In the genomic region with DNA sequence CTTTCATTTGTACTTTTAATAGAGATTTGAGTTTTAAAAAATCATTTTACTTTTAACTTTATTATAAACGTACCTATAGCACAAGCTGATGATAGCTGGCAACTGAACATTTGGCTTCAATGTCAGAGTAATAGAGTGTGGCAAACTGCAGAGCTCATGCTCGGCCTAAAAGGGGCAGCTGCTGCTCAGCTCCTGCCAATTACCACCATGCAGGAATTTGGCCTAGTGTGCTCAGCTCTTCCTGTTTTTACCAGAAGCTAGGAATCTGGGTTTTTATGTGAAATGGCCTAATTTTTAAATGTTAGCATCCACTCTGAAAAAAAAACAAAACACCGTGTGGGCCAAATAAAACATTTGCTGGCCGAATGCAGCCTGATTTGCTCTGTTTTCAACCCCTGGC, we compare ENCODE assay signal across 8 cellular contexts. TPM values are rescaled to one million over a fixed set of nuclear protein-coding genes. Genes with fewer than 3 reads are reported as not detected.
DNase-seq lines count a peak whose midpoint lies in the region; ATAC-seq and TF ChIP-seq lines count a peak whose summit lies in the region.

No MANE protein-coding gene starts in this region.

- peak overlapping the region; percentile 99 for H3K27ac Mint-ChIP-seq in activated naive CD8-positive, alpha-beta T cell treated with anti-CD3 and anti-CD28 coated beads, Interleukin-2, amount 50 U/mL, for 24 hours
- H3K27ac Mint-ChIP-seq in immature natural killer cell: peak overlapping the region; percentile 91 to 99 (median 98)

- TF ChIP-seq CTCF in HCT116 (IDR thresholded peaks at IDR 0.05 in 2 of 3, conservative IDR thresholded peaks at IDR 0.05 in 1 of 3; ENCODE audit: borderline replicate concordance in 1 of 3, insufficient read depth in 1 of 3, low read depth in 2 of 3, low read length in 2 of 3): no peak

- H2BK5ac ChIP-seq in neuronal stem cell (ENCODE audit: low read length): no peak overlapping the region

- no peak overlapping the region for H2BK120ac ChIP-seq in neuronal stem cell (ENCODE audit: low read depth, low read length)

- H3K27ac ChIP-seq in ACC112 (ENCODE audit: low read depth, low read length) (peak overlapping the region; percentile 89), HCT116 (ENCODE audit: low read depth, low read length) (no peak overlapping the region), thymus (ENCODE audit: low read depth) (peak overlapping the region; percentile 19), neuronal stem cell (replicated peaks; ENCODE audit: low read length) (no peak overlapping the region)

- peak overlapping the region; percentile 95 for H3K4me3 ChIP-seq in ACC112 (ENCODE audit: low read depth, low read length)
- H3K4me3 ChIP-seq in HCT116 (replicated peaks in 1 of 2; ENCODE audit: low read depth in 1 of 2, low read length in 2 of 2): no peak overlapping the region
- no peak overlapping the region for H3K4me3 ChIP-seq in thymus (ENCODE audit: low read length)
- H3K4me3 ChIP-seq in neuronal stem cell (ENCODE audit: low read length in 2 of 2): no peak overlapping the region

- no peak overlapping the region for H2BK15ac ChIP-seq in neuronal stem cell (ENCODE audit: low read length)

- H3K27me3 Mint-ChIP-seq in activated naive CD8-positive, alpha-beta T cell treated with anti-CD3 and anti-CD28 coated beads, Interleukin-2, amount 50 U/mL, for 24 hours: peaks cover 4% of the 10 kb centered on the region
- peaks cover 6 to 10% (median 6%) of the 10 kb centered on the region in 3 donors for H3K27me3 Mint-ChIP-seq in immature natural killer cell (ENCODE audit: low read depth in 3 of 3)

- CTCF ChIA-PET in HCT116 (lab: Charles Lee): no interaction called here

- H3K79me2 ChIP-seq in ACC112 (ENCODE audit: control insufficient read depth, insufficient read depth, low read length, unreplicated experiment) (peaks cover 50% of the 10 kb centered on the region), HCT116 (ENCODE audit: insufficient read depth, low read length) (peaks cover 37% of the 10 kb centered on the region)

- H3K79me1 ChIP-seq in neuronal stem cell (ENCODE audit: low read depth, low read length): no peaks in the 10 kb centered on the region

- H3K36me3 Mint-ChIP-seq in activated naive CD8-positive, alpha-beta T cell treated with anti-CD3 and anti-CD28 coated beads, Interleukin-2, amount 50 U/mL, for 24 hours (ENCODE audit: low read depth): peaks cover 20% of the 10 kb centered on the region
- H3K36me3 Mint-ChIP-seq in immature natural killer cell: peaks cover 2 to 12% (median 8%) of the 10 kb centered on the region in 3 donors

- ATAC-seq in HCT116 (no peak), HG03520 (IDR thresholded peaks at IDR 0.05; ENCODE audit: unreplicated experiment) (no peak)
- ATAC-seq in activated naive CD8-positive, alpha-beta T cell treated with anti-CD3 and anti-CD28 coated beads, Interleukin-2, amount 50 U/mL, for 24 hours: no peak

- H3K9me3 ChIP-seq in HCT116 (ENCODE audit: control insufficient read depth in 1 of 2, insufficient read depth in 1 of 2, low read depth in 1 of 2, low read length in 2 of 2) (no peaks in the 10 kb centered on the region), thymus (ENCODE audit: control insufficient read depth) (no peaks in the 10 kb centered on the region), neuronal stem cell (replicated peaks in 1 of 2; ENCODE audit: control insufficient read depth in 2 of 2, insufficient read depth in 1 of 2, low read depth in 1 of 2, low read length in 2 of 2) (no peaks in the 10 kb centered on the region)

- H3K36me3 ChIP-seq in ACC112 (ENCODE audit: insufficient read depth, low read length) (peaks cover 4% of the 10 kb centered on the region), HCT116 (ENCODE audit: control insufficient read depth in 1 of 2, insufficient read depth in 2 of 2, low read length in 2 of 2) (peaks cover 5 to 11% of the 10 kb centered on the region in 2 experiments; a peak in 3 of 4 replicates), thymus (ENCODE audit: control insufficient read depth, insufficient read depth) (no peaks in the 10 kb centered on the region), neuronal stem cell (replicated peaks in 1 of 2; ENCODE audit: control insufficient read depth in 2 of 2, insufficient read depth in 2 of 2, low read length in 2 of 2) (peaks cover 4 to 18% of the 10 kb centered on the region in 2 donors)

- no peak overlapping the region for H3K14ac ChIP-seq in neuronal stem cell (ENCODE audit: low read length)

- H3K23ac ChIP-seq in neuronal stem cell (ENCODE audit: low read depth, low read length, poor library complexity): no peak overlapping the region

- H4K91ac ChIP-seq in neuronal stem cell (ENCODE audit: low read depth, low read length, poor library complexity): no peak overlapping the region

- H2AK5ac ChIP-seq in neuronal stem cell (ENCODE audit: low read depth, low read length): no peak overlapping the region

- no peak overlapping the region for H2BK12ac ChIP-seq in neuronal stem cell (ENCODE audit: low read length)

- no peaks in the 10 kb centered on the region for H4K20me1 ChIP-seq in HCT116 (ENCODE audit: insufficient read depth)

- no peak for DNase-seq in HCT116 (ENCODE audit: low read depth, low spot score)
- DNase-seq in activated naive CD8-positive, alpha-beta T cell treated with anti-CD3 and anti-CD28 coated beads, Interleukin-2, amount 50 U/mL, for 24 hours: no peak
- DNase-seq in immature natural killer cell: no peak
- DNase-seq in NCI-H748 (lab: John Stamatoyannopoulos, UW; ENCODE audit: unreplicated experiment): no peak
- DNase-seq in neuronal stem cell (ENCODE audit: low spot score): no peak

- H2AFZ ChIP-seq in ACC112 (ENCODE audit: low read length, unreplicated experiment) (peak overlapping the region; percentile 71), HCT116 (ENCODE audit: low read depth, low read length, poor library complexity, severe bottlenecking) (no peak overlapping the region), neuronal stem cell (ENCODE audit: low read length) (no peak overlapping the region)

- H3K18ac ChIP-seq in neuronal stem cell (ENCODE audit: low read length): no peak overlapping the region

- no peak overlapping the region for H3K4ac ChIP-seq in neuronal stem cell (ENCODE audit: low read length)

- H3K27me3 ChIP-seq in ACC112 (ENCODE audit: insufficient read depth, low read length): no peaks in the 10 kb centered on the region
- H3K27me3 ChIP-seq in HCT116 (ENCODE audit: insufficient read depth, low read length): no peaks in the 10 kb centered on the region
- H3K27me3 ChIP-seq in thymus (ENCODE audit: control insufficient read depth, insufficient read depth): no peaks in the 10 kb centered on the region
- H3K27me3 ChIP-seq in neuronal stem cell (ENCODE audit: control insufficient read depth in 3 of 3, insufficient read depth in 3 of 3, low read depth in 1 of 3, low read length in 3 of 3): no peaks in the 10 kb centered on the region

- no peaks in the 10 kb centered on the region for H3K9me3 Mint-ChIP-seq in activated naive CD8-positive, alpha-beta T cell treated with anti-CD3 and anti-CD28 coated beads, Interleukin-2, amount 50 U/mL, for 24 hours
- H3K9me3 Mint-ChIP-seq in immature natural killer cell: no peaks in the 10 kb centered on the region

- no peak for TF ChIP-seq POLR2A in HCT116 (IDR thresholded peaks at IDR 0.05; ENCODE audit: borderline replicate concordance, extremely low read depth, insufficient read depth, insufficient read length)

- no peak overlapping the region for H4K8ac ChIP-seq in neuronal stem cell (ENCODE audit: low read depth, low read length)

- no TSS peak for BruUV-seq in HCT116 (replicated peaks; lab: Mats Ljungman, UMichigan)

- H3K4me1 Mint-ChIP-seq in activated naive CD8-positive, alpha-beta T cell treated with anti-CD3 and anti-CD28 coated beads, Interleukin-2, amount 50 U/mL, for 24 hours: peaks cover 48% of the 10 kb centered on the region
- H3K4me1 Mint-ChIP-seq in immature natural killer cell: peaks cover 38 to 57% of the 10 kb centered on the region in 2 donors

- peak overlapping the region; percentile 94 for H3K4me3 Mint-ChIP-seq in activated naive CD8-positive, alpha-beta T cell treated with anti-CD3 and anti-CD28 coated beads, Interleukin-2, amount 50 U/mL, for 24 hours
- peak overlapping the region in 3 of 5 donors; percentile 57 to 98 (median 95) for H3K4me3 Mint-ChIP-seq in immature natural killer cell

- intact Hi-C loops in HCT116 (cut with micrococcal nuclease): no loop called here

- RAD21 ChIA-PET in HCT116 (lab: Charles Lee; ENCODE audit: low non-redundant PET in 1 of 2, low total read pairs in 2 of 2, uncharacterized antibody in 2 of 2, unreplicated experiment in 2 of 2): no interaction called here

- H3K9ac ChIP-seq in HCT116 (ENCODE audit: low read length) (no peak overlapping the region), neuronal stem cell (ENCODE audit: low read depth, low read length, poor library complexity) (no peak overlapping the region)

- peaks cover 44% of the 10 kb centered on the region for H3K4me1 ChIP-seq in ACC112 (ENCODE audit: control insufficient read depth, insufficient read depth, low read length, unreplicated experiment)
- peaks cover 9 to 18% of the 10 kb centered on the region in 2 experiments; a peak in 3 of 4 replicates for H3K4me1 ChIP-seq in HCT116 (ENCODE audit: control insufficient read depth in 1 of 2, insufficient read depth in 2 of 2, low read length in 2 of 2)
- peaks cover 11% of the 10 kb centered on the region for H3K4me1 ChIP-seq in thymus (ENCODE audit: control insufficient read depth, insufficient read depth, low read length)
- H3K4me1 ChIP-seq in neuronal stem cell (ENCODE audit: control insufficient read depth in 2 of 2, insufficient read depth in 1 of 2, low read depth in 1 of 2, low read length in 2 of 2): peaks cover 7 to 22% of the 10 kb centered on the region in 2 donors

- no peaks in the 10 kb centered on the region for H3K9me2 ChIP-seq in HCT116 (ENCODE audit: insufficient read depth)

- H3K4me2 ChIP-seq in HCT116 (ENCODE audit: low read length): peak overlapping the region; percentile 87; the same call in 1 of the 2 replicates
- H3K4me2 ChIP-seq in neuronal stem cell (ENCODE audit: insufficient read depth, low read length, poor library complexity, severe bottlenecking): no peak overlapping the region

- no peak for TF ChIP-seq RAD21 in HCT116 (IDR thresholded peaks at IDR 0.05; ENCODE audit: low read depth)

- WGBS in thymus: 55% methylated on average over 4 of the region's 4 CpGs
- no CpG with 5 or more reads among the region's 4 CpGs for WGBS in neuronal stem cell (ENCODE audit: extremely low coverage in 2 of 2, insufficient read length in 2 of 2, insufficient replicate concordance in 1 of 2), 2 donors

- POLR2A ChIA-PET in HCT116 (lab: Charles Lee): no interaction called here

RNA-seq across cellular contexts. Expression of a gene that starts 1.8 kb away (rescaled TPM):
- total RNA-seq in HCT116 (2021; ENCODE audit: unreplicated experiment): 21.4 TPM
- 16.6 and 18.2 TPM in 2 replicates for polyA plus RNA-seq in HCT116 (2012)
- polyA plus RNA-seq in immature natural killer cell (1 to 10 TPM; 5.7 to 7.0 (median 6.0) TPM), thymus (10.0 TPM)
- 22.3 TPM for polyA plus RNA-seq in neuronal stem cell (2013, experiment 1 of 2)
- 21.0 TPM for polyA plus RNA-seq in neuronal stem cell (2013, experiment 2 of 2)

RNA-seq across cellular contexts. Expression of a gene that starts 2.0 kb away (rescaled TPM):
- total RNA-seq in HCT116 (2021; ENCODE audit: unreplicated experiment): 15.7 TPM
- 7.9 and 10.2 TPM in 2 replicates for polyA plus RNA-seq in HCT116 (2012)
- polyA plus RNA-seq in immature natural killer cell: 10 to 100 TPM; 26.5 to 36.0 (median 29.2) TPM
- 28.8 TPM for polyA plus RNA-seq in thymus
- 46.1 TPM for polyA plus RNA-seq in neuronal stem cell (2013, experiment 1 of 2)
- polyA plus RNA-seq in neuronal stem cell (2013, experiment 2 of 2): 47.3 TPM

RNA-seq across cellular contexts. Expression of a gene that starts 13.3 kb away (rescaled TPM):
- total RNA-seq in HCT116 (2021; ENCODE audit: unreplicated experiment): 0.42 TPM
- 0.30 and 0.41 TPM in 2 replicates for polyA plus RNA-seq in HCT116 (2012)
- polyA plus RNA-seq in immature natural killer cell: under 1 TPM in 1 of 3 donors, not detected in 2; 0.12 TPM
- 0.37 TPM for polyA plus RNA-seq in thymus
- 1.3 TPM for polyA plus RNA-seq in neuronal stem cell (2013, experiment 1 of 2)
- 1.2 TPM for polyA plus RNA-seq in neuronal stem cell (2013, experiment 2 of 2)

Comparison
In these comparisons a context has a peak if more than half of its experiments do, and no peak if none do; other contexts are left out.
1. H3K27ac ChIP-seq: peak in ACC112 (single experiment) and thymus (single experiment); none in HCT116 (single experiment) and neuronal stem cell (single experiment).